In genomic region chr4:61750810-61751209, GRCh38 we compare ENCODE assay signal across 24 cellular contexts.
"Had no signal": no experiment of that assay in that cellular context is flagged by ENCODE, and none has a peak within 500 bp of the region (broad histone marks: within the 10 kb centered on the region; RNA-seq: fewer than 3 reads in every experiment).

No MANE protein-coding gene starts in this region.

- H3K4me3 ChIP-seq: coronary artery, dorsolateral prefrontal cortex had no signal

- FAIRE-seq: astrocyte, bronchial epithelial cell, frontal cortex had no signal

- H3K27ac ChIP-seq: brain microvascular endothelial cell, coronary artery, dorsolateral prefrontal cortex had no signal

- H3K27me3 ChIP-seq: brain microvascular endothelial cell, dorsolateral prefrontal cortex had no signal

- H3K36me3 ChIP-seq: brain microvascular endothelial cell had no signal

- DNase-seq: activated B cell treated with CpG ODN at 0.5 μM for 24 hours; activated CD4-positive, alpha-beta T cell treated with anti-CD3 and anti-CD28 coated beads for 48 hours; activated CD4-positive, alpha-beta T cell treated with anti-CD3 and anti-CD28 coated beads, Interleukin-2, amount 50 U/mL, for 1 hour; activated CD4-positive, alpha-beta T cell treated with anti-CD3 and anti-CD28 coated beads, Interleukin-2, amount 50 U/mL, for 48 hours; activated CD8-positive, alpha-beta memory T cell treated with anti-CD3 and anti-CD28 coated beads for 24 hours; activated CD8-positive, alpha-beta T cell treated with anti-CD3 and anti-CD28 coated beads for 36 hours; activated effector memory CD4-positive, alpha-beta T cell treated with Interleukin-2 at 50 U/mL for 16 hours; activated gamma-delta T cell treated with Interleukin-2 at 50 U/mL for 16 hours; activated naive CD4-positive, alpha-beta T cell treated with anti-CD3 and anti-CD28 coated beads, Interleukin-2, amount 50 U/mL, for 16 hours; activated naive CD4-positive, alpha-beta T cell treated with Interleukin-2 at 50 U/mL for 16 hours; activated T-cell treated with anti-CD3 and anti-CD28 coated beads, Interleukin-2, amount 50 U/mL, for 4 hours; amniotic stem cell; anterior cingulate cortex; brain microvascular endothelial cell; dorsolateral prefrontal cortex; effector memory CD4-positive, alpha-beta T cell; endodermal cell; foreskin fibroblast; head of caudate nucleus; T-helper 2 cell had no signal
